10 cellular contexts compared by ENCODE assay signal in the genomic region with DNA sequence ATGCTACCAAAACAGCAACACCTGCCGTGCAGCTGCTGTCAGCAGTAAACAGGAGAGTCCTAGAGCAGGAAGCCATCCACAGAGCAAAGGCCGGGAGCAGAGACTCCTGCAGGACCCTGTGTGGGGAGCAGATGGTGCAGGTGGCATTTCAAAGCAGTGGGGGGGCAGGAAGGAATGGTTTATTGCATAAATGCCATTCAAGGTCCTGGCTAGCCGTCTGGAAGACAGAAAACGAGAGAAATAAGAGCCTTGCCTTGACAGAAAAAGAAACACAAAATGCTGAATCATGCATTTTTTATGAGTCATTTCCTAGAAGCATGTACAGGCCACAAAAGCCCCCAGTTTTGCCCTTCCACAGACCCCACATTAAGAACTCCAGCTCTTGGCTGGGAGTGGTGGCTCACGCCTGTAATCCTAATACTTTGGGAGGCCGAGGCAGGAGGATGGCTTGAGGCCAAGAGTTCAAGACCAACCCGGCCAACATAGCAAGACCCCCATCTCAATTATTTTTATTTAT. TPM values are rescaled to one million over a fixed set of nuclear protein-coding genes. Genes with fewer than 3 reads are reported as not detected.
DNase-seq lines count a peak whose midpoint lies in the region; ATAC-seq and TF ChIP-seq lines count a peak whose summit lies in the region.
"Had no signal": no experiment of that assay in that cellular context is flagged by ENCODE, and none has a peak within 500 bp of the region (broad histone marks: within the 10 kb centered on the region; RNA-seq: fewer than 3 reads in every experiment).

No MANE protein-coding gene starts in this region.

- peak overlapping the region; percentile 73 for H3K4ac ChIP-seq in IMR-90 (ENCODE audit: low read depth, low read length)

- H3K23ac ChIP-seq in IMR-90 (ENCODE audit: low read depth, low read length) = 0 out of 2 replicates have a peak overlapping the region, but pooled peaks have one; percentile 66

- H2BK20ac ChIP-seq in IMR-90 (ENCODE audit: low read depth, low read length) = peak overlapping the region; percentile 23; the same call in 1 of the 2 replicates

- H3K56ac ChIP-seq in IMR-90 (ENCODE audit: extremely low read depth, insufficient read depth, low read length) = no peak overlapping the region

- H2AK5ac ChIP-seq in IMR-90 (ENCODE audit: low read depth, low read length) = no peak overlapping the region

- no peak for TF ChIP-seq CTCF in IMR-90 (conservative IDR thresholded peaks at IDR 0.05; ENCODE audit: low read depth, low read length)

- peak overlapping the region; percentile 34 for H3K14ac ChIP-seq in IMR-90 (replicated peaks; ENCODE audit: low read depth, low read length)

- no peak overlapping the region for H3K18ac ChIP-seq in IMR-90 (ENCODE audit: low read depth, low read length)

- BruUV-seq in IMR-90 (replicated peaks; lab: Mats Ljungman, UMichigan) = no TSS peak

- no peak for TF ChIP-seq POLR2A in IMR-90 (IDR thresholded peaks at IDR 0.05; ENCODE audit: low read depth, low read length)

- in situ Hi-C loops in IMR-90 (cut with MboI; ENCODE audit: low sequenced_read_pairs) = no loop called here

- no peaks in the 10 kb centered on the region for H4K20me1 ChIP-seq in IMR-90 (ENCODE audit: insufficient read depth, low read length)

- peak overlapping the region; percentile 29 for H2AFZ ChIP-seq in IMR-90 (replicated peaks; ENCODE audit: low read length, poor library complexity)

- POLR2A ChIA-PET in IMR-90 (lab: Charles Lee; ENCODE audit: unreplicated experiment) = no interaction called here

- TF ChIP-seq RAD21 in IMR-90 (IDR thresholded peaks at IDR 0.05; ENCODE audit: low read length) = no peak

- 0% methylated on average over 2 of the region's 7 CpGs; no CpG with 5 or more reads in 1 of the 2 experiments for whole genome bisulfite sequencing in IMR-90 (ENCODE audit: extremely low coverage in 2 of 2, insufficient read length in 1 of 2), 2 experiments

- peak overlapping the region; percentile 72 for H2BK120ac ChIP-seq in IMR-90 (ENCODE audit: low read depth, low read length)

- ATAC-seq in IMR-90 (ENCODE audit: low read depth) (peak; percentile 71), T-helper 17 cell (no peak), GM18511 (IDR thresholded peaks at IDR 0.05; ENCODE audit: unreplicated experiment) (no peak), HG02884 (IDR thresholded peaks at IDR 0.05; ENCODE audit: unreplicated experiment) (no peak), GM18870 (IDR thresholded peaks at IDR 0.05; ENCODE audit: unreplicated experiment) (no peak)

- no peaks in the 10 kb centered on the region for H3K36me3 Mint-ChIP-seq in T-helper 17 cell (ENCODE audit: low read depth)

- no peak overlapping the region; the same call in 1 of the 2 replicates for H4K91ac ChIP-seq in IMR-90 (ENCODE audit: insufficient read depth, low read depth, low read length)

- peak overlapping the region in 1 of 2 experiments; percentile 79; a peak in 1 of 4 replicates for H4K8ac ChIP-seq in IMR-90 (ENCODE audit: low read depth in 2 of 2, low read length in 2 of 2)

- H3K4me1 ChIP-seq in IMR-90 (ENCODE audit: control insufficient read depth, insufficient read depth, low read length) = peaks cover 10% of the 10 kb centered on the region

- peaks cover 8% of the 10 kb centered on the region for H3K9me1 ChIP-seq in IMR-90 (ENCODE audit: insufficient read depth, low read length)

- dilution Hi-C loops in IMR-90 (cut with HindIII; ENCODE audit: low sequenced_read_pairs, unreplicated experiment) = no loop called here

- CTCF ChIA-PET in IMR-90 (lab: Yijun Ruan, JAX) = interaction anchor here (0.7 kb wide), 1 partner anchor 10 kb away, joined by 3 read pairs; no protein-coding TSS in a partner anchor

- H3K9ac ChIP-seq in IMR-90 (ENCODE audit: low read depth, low read length) = no peak overlapping the region

- intact Hi-C loops in IMR-90 (cut with micrococcal nuclease) = no loop called here

- peaks cover 5% of the 10 kb centered on the region for H3K4me1 Mint-ChIP-seq in T-helper 17 cell

- H3K27me3 ChIP-seq in IMR-90 (ENCODE audit: control insufficient read depth, insufficient read depth, low read length) = no peaks in the 10 kb centered on the region
- H3K27me3 ChIP-seq: cardiac muscle cell had no signal

- H3K9me3 ChIP-seq in IMR-90 (ENCODE audit: control insufficient read depth, insufficient read depth, low read length) (peaks cover 4% of the 10 kb centered on the region), T-helper 17 cell (ENCODE audit: control insufficient read depth, low read length, poor library complexity, severe bottlenecking) (no peaks in the 10 kb centered on the region)

- H3K4me3 ChIP-seq in IMR-90 (ENCODE audit: insufficient read depth, low read depth, low read length) = no peak overlapping the region
- H3K4me3 ChIP-seq: cardiac muscle cell had no signal

- DNase-seq in DMS53 (lab: John Stamatoyannopoulos, UW) = peak; percentile 97
- peak; percentile 83 for DNase-seq in IMR-90
- no peak for DNase-seq in T-helper 17 cell
- DNase-seq in kidney tubule cell (ENCODE audit: low spot score) = peak; percentile 78
- DNase-seq in NCI-H1694 (lab: John Stamatoyannopoulos, UW) = no peak

- H2BK5ac ChIP-seq in IMR-90 (ENCODE audit: low read depth, low read length, poor library complexity, severe bottlenecking) = peak overlapping the region; percentile 72

- peak overlapping the region; percentile 44 for H3K4me2 ChIP-seq in IMR-90 (ENCODE audit: low read depth, low read length)

- no peak overlapping the region; the same call in 2 of the 3 replicates for H2BK15ac ChIP-seq in IMR-90 (ENCODE audit: low read depth, low read length)

- no peak overlapping the region for H3K4me3 Mint-ChIP-seq in T-helper 17 cell

- peaks cover 3% of the 10 kb centered on the region; the same call in 1 of the 2 replicates for H3K36me3 ChIP-seq in IMR-90 (ENCODE audit: control insufficient read depth, insufficient read depth, low read length)
- H3K36me3 ChIP-seq: cardiac muscle cell had no signal

- no peak overlapping the region for H2AK9ac ChIP-seq in IMR-90 (replicated peaks; ENCODE audit: low read depth, low read length, poor library complexity)

- no peak overlapping the region; the same call in 1 of the 2 replicates for H4K5ac ChIP-seq in IMR-90 (ENCODE audit: low read depth, low read length)

- peak overlapping the region; percentile 79; the same call in 1 of the 2 replicates for H3K27ac ChIP-seq in IMR-90 (ENCODE audit: insufficient read depth, low read length)
- H3K27ac ChIP-seq: cardiac muscle cell, HL-60 had no signal

- H3K79me1 ChIP-seq in IMR-90 (ENCODE audit: low read depth in 1 of 2, low read length in 2 of 2) = no peaks in the 10 kb centered on the region

- H3K27ac Mint-ChIP-seq in T-helper 17 cell = peak overlapping the region; percentile 34

- H3K27me3 Mint-ChIP-seq in T-helper 17 cell = peaks cover 4% of the 10 kb centered on the region

TF ChIP-seq in IMR-90, 13 proteins besides CTCF, POLR2A, EP300 and RAD21 (continues in another document):
- TF ChIP-seq MXI1 (IDR thresholded peaks at IDR 0.05; ENCODE audit: borderline replicate concordance, low read depth, low read length) = no peak
- TF ChIP-seq MAFK (IDR thresholded peaks at IDR 0.05; ENCODE audit: low read depth, low read length) = peak; percentile 99
- TF ChIP-seq RFX5 (IDR thresholded peaks at IDR 0.05; ENCODE audit: low read depth, low read length) = no peak
- no peak for TF ChIP-seq ELK1 (IDR thresholded peaks at IDR 0.05; ENCODE audit: borderline replicate concordance, low read depth, low read length)
- TF ChIP-seq NFE2L2 (IDR thresholded peaks at IDR 0.05; ENCODE audit: low read depth, low read length) = peak; percentile 97
- TF ChIP-seq, protein P1, sequence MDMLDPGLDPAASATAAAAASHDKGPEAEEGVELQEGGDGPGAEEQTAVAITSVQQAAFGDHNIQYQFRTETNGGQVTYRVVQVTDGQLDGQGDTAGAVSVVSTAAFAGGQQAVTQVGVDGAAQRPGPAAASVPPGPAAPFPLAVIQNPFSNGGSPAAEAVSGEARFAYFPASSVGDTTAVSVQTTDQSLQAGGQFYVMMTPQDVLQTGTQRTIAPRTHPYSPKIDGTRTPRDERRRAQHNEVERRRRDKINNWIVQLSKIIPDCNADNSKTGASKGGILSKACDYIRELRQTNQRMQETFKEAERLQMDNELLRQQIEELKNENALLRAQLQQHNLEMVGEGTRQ (IDR thresholded peaks at IDR 0.05; ENCODE audit: low read depth, low read length) = no peak

RNA-seq across cellular contexts. Expression of gene RSPH6A, which starts 5.4 kb away (rescaled TPM):
- total RNA-seq in IMR-90 (2012; rRNA removed) (under 0.01 TPM in 2 replicates), T-helper 17 cell (under 1 TPM; 0.10 to 0.34 TPM)
- polyA plus RNA-seq in IMR-90 (2012; rRNA removed) = 0.09 TPM in 1 of 2 replicates, not detected in the other
- 0.04 TPM in 1 of 2 replicates, not detected in the other for polyA plus RNA-seq in IMR-90 (2012; cell fraction: cytosol; rRNA removed)
- 0.04 and 0.05 TPM in 2 replicates for polyA plus RNA-seq in IMR-90 (2012; cell fraction: nucleus; rRNA removed; ENCODE audit: low replicate concordance)

RNA-seq across cellular contexts. Expression of gene DMWD, which starts 17.1 kb away (rescaled TPM):
- 9.7 and 10.0 TPM in 2 replicates for total RNA-seq in IMR-90 (2012; rRNA removed)
- 28.5 and 33.1 TPM in 2 replicates for polyA plus RNA-seq in IMR-90 (2012; rRNA removed)
- 16.5 and 25.3 TPM in 2 replicates for polyA plus RNA-seq in IMR-90 (2012; cell fraction: cytosol; rRNA removed)
- polyA plus RNA-seq in IMR-90 (2012; cell fraction: nucleus; rRNA removed; ENCODE audit: low replicate concordance) = 159 and 263 TPM in 2 replicates
- 10 to 100 TPM; 28.3 to 49.1 TPM for total RNA-seq in T-helper 17 cell

RNA-seq across cellular contexts. Expression of gene DMPK, which starts 27.4 kb away (rescaled TPM):
- total RNA-seq in IMR-90 (2012; rRNA removed) = 7.9 and 10.0 TPM in 2 replicates
- polyA plus RNA-seq in IMR-90 (2012; rRNA removed) = 48.5 and 50.7 TPM in 2 replicates
- polyA plus RNA-seq in IMR-90 (2012; cell fraction: cytosol; rRNA removed) = 39.1 and 50.8 TPM in 2 replicates
- polyA plus RNA-seq in IMR-90 (2012; cell fraction: nucleus; rRNA removed; ENCODE audit: low replicate concordance) = 395 and 718 TPM in 2 replicates
- total RNA-seq in T-helper 17 cell = 10 to 100 TPM; 18.7 to 35.8 TPM

RNA-seq across cellular contexts. Expression of gene SIX5, which starts 40.6 kb away (rescaled TPM):
- 0.90 and 1.4 TPM in 2 replicates for total RNA-seq in IMR-90 (2012; rRNA removed)
- polyA plus RNA-seq in IMR-90 (2012; rRNA removed) = 15.5 TPM in 2 replicates
- polyA plus RNA-seq in IMR-90 (2012; cell fraction: cytosol; rRNA removed) = 11.5 and 18.1 TPM in 2 replicates
- polyA plus RNA-seq in IMR-90 (2012; cell fraction: nucleus; rRNA removed; ENCODE audit: low replicate concordance) = 24.5 and 68.5 TPM in 2 replicates
- total RNA-seq in T-helper 17 cell = under 1 TPM; 0.42 to 0.44 TPM

RNA-seq across cellular contexts. Expression of gene SYMPK, which starts 53.2 kb away (rescaled TPM):
- total RNA-seq in IMR-90 (2012; rRNA removed) = 33.6 and 35.3 TPM in 2 replicates
- polyA plus RNA-seq in IMR-90 (2012; rRNA removed) = 70.0 and 71.5 TPM in 2 replicates
- 32.0 and 52.6 TPM in 2 replicates for polyA plus RNA-seq in IMR-90 (2012; cell fraction: cytosol; rRNA removed)
- 124 and 193 TPM in 2 replicates for polyA plus RNA-seq in IMR-90 (2012; cell fraction: nucleus; rRNA removed; ENCODE audit: low replicate concordance)
- total RNA-seq in T-helper 17 cell = 10 to 100 TPM; 75.5 to 81.6 TPM

Comparison
In these comparisons a context has a peak if more than half of its experiments do, and no peak if none do; other contexts are left out.
1. DNase-seq: peak in DMS53 (single experiment), IMR-90 (single experiment) and kidney tubule cell (single experiment); none in T-helper 17 cell (0 of 3) and NCI-H1694 (single experiment).